Comparison of ENCODE assay signal across 14 cellular contexts in genomic region chr7:76072243-76073148, GRCh38.
"Had no signal": no experiment of that assay in that cellular context is flagged by ENCODE, and none has a peak within 500 bp of the region (broad histone marks: within the 10 kb centered on the region; RNA-seq: fewer than 3 reads in every experiment).

No MANE protein-coding gene starts in this region.

- H3K27me3 ChIP-seq: esophagus squamous epithelium, pancreas had no signal

- H3K27me3 Mint-ChIP-seq: activated naive CD8-positive, alpha-beta T cell; stimulated activated naive B cell treated with anti-CD40 and anti-IgM and Interleukin-4, amounts not matched to agents 10 μg/mL and 1 μg/mL and 100 μg/mL, for 72 hours had no signal

- FAIRE-seq: bronchial epithelial cell, endothelial cell of umbilical vein, keratinocyte, pancreas had no signal

- H3K27ac Mint-ChIP-seq: activated naive CD8-positive, alpha-beta T cell; stimulated activated naive B cell treated with anti-CD40 and anti-IgM and Interleukin-4, amounts not matched to agents 10 μg/mL and 1 μg/mL and 100 μg/mL, for 72 hours had no signal

- H3K27ac ChIP-seq: pancreas had no signal

- DNase-seq: activated CD4-positive, alpha-beta T cell treated with anti-CD3 and anti-CD28 coated beads, Interleukin-2, amount 50 U/mL, for 4 hours; activated T-cell treated with anti-CD3 and anti-CD28 coated beads for 4 hours; cerebellar nuclear complex; effector memory CD4-positive, alpha-beta T cell; esophagus squamous epithelium; midbrain; stimulated activated naive B cell treated with anti-CD40 and anti-IgM and Interleukin-4, amounts not matched to agents 10 μg/mL and 1 μg/mL and 100 μg/mL, for 72 hours; WERI-Rb-1 had no signal

- H3K9me3 ChIP-seq: pancreas had no signal

- H3K4me3 ChIP-seq: esophagus squamous epithelium, lung, pancreas had no signal

- H3K4me3 Mint-ChIP-seq: activated naive CD8-positive, alpha-beta T cell; stimulated activated naive B cell treated with anti-CD40 and anti-IgM and Interleukin-4, amounts not matched to agents 10 μg/mL and 1 μg/mL and 100 μg/mL, for 72 hours had no signal

- H3K36me3 ChIP-seq: pancreas, WERI-Rb-1 had no signal

- H3K4me1 ChIP-seq: pancreas had no signal
